Comparison of ENCODE assay signal across 16 cellular contexts in genomic region chr15:52318729-52319500, GRCh38. TPM values are rescaled to one million over a fixed set of nuclear protein-coding genes. Genes with fewer than 3 reads are reported as not detected.
DNase-seq lines count a peak whose midpoint lies in the region; ATAC-seq lines count a peak whose summit lies in the region.
"Had no signal": no experiment of that assay in that cellular context is flagged by ENCODE, and none has a peak within 500 bp of the region (broad histone marks: within the 10 kb centered on the region; RNA-seq: fewer than 3 reads in every experiment).

No MANE protein-coding gene starts in this region.

- peak; percentile 99 for DNase-seq in G401 (ENCODE audit: low spot score)
- peak; percentile 2 for DNase-seq in NCI-H2196 treated with DMSO at 0.1 percent for 48 hours (lab: John Stamatoyannopoulos, UW; ENCODE audit: unreplicated experiment)
- DNase-seq in cerebellum (ENCODE audit: low spot score): peak; percentile 86
- DNase-seq in kidney tubule cell (ENCODE audit: low spot score): peak; percentile 5
- no peak for DNase-seq in effector CD4-positive, alpha-beta T cell
- DNase-seq in SKM-1 (lab: John Stamatoyannopoulos, UW; ENCODE audit: unreplicated experiment): no peak
- DNase-seq in Kasumi-1 (lab: John Stamatoyannopoulos, UW): no peak
- DNase-seq: activated CD8-positive, alpha-beta memory T cell treated with anti-CD3 and anti-CD28 coated beads for 24 hours; aorta; COR-L47; esophagus squamous epithelium; Karpas-422; kidney glomerular epithelial cell; NCI-H1436; NCI-H526 had no signal

- in situ Hi-C loops in G401 (cut with HindIII; ENCODE audit: low sequenced_read_pairs): no loop called here

- no peak for ATAC-seq in GM21576 (IDR thresholded peaks at IDR 0.05; ENCODE audit: unreplicated experiment)

RNA-seq across cellular contexts. Expression of gene MYO5C, which starts 23.3 kb away (rescaled TPM):
- total RNA-seq in G401 (2014; rRNA removed; shearing (Covaris generic)): 1.3 and 4.2 TPM in 2 replicates
- 10.4 TPM for total RNA-seq in cerebellum

Comparison
In these comparisons a context has a peak if more than half of its experiments do, and no peak if none do; other contexts are left out.
1. DNase-seq: peak in G401 (single experiment), NCI-H2196 treated with DMSO at 0.1 percent for 48 hours (single experiment), cerebellum (single experiment) and kidney tubule cell (single experiment); none in effector CD4-positive, alpha-beta T cell (single experiment), SKM-1 (single experiment) and Kasumi-1 (0 of 2).